Comparison of ENCODE assay signal across 7 cellular contexts in genomic region chr3:149377408-149378111, GRCh38. TPM values are rescaled to one million over a fixed set of nuclear protein-coding genes. Genes with fewer than 3 reads are reported as not detected.
DNase-seq lines count a peak whose midpoint lies in the region; ATAC-seq and TF ChIP-seq lines count a peak whose summit lies in the region.

A gene with protein sequence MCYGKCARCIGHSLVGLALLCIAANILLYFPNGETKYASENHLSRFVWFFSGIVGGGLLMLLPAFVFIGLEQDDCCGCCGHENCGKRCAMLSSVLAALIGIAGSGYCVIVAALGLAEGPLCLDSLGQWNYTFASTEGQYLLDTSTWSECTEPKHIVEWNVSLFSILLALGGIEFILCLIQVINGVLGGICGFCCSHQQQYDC (minus strand): TSS chr3:149377649. CDS start chr3:149377547, 102 bp downstream.

- H3K4me3 ChIP-seq in IMR-90 (ENCODE audit: insufficient read depth, low read depth, low read length), result peak within 1 kb of the TSS; percentile 54
- peak within 1 kb of the TSS; percentile 65 for H3K4me3 ChIP-seq in adipocyte (ENCODE audit: low read length)
- H3K4me3 ChIP-seq in hepatocyte, result no peak within 1 kb of the TSS

- H2AK9ac ChIP-seq in IMR-90 (replicated peaks; ENCODE audit: low read depth, low read length, poor library complexity), result peak within 1 kb of the TSS; percentile 93

- peak within 1 kb of the TSS; percentile 97 for H2AK5ac ChIP-seq in IMR-90 (ENCODE audit: low read depth, low read length)

- peak within 1 kb of the TSS; percentile 88 for H3K4ac ChIP-seq in IMR-90 (ENCODE audit: low read depth, low read length)

- H2BK120ac ChIP-seq in IMR-90 (ENCODE audit: low read depth, low read length), result peak within 1 kb of the TSS; percentile 91

- H4K91ac ChIP-seq in IMR-90 (ENCODE audit: insufficient read depth, low read depth, low read length), result peak within 1 kb of the TSS; percentile 80

- H3K27me3 ChIP-seq in IMR-90 (ENCODE audit: control insufficient read depth, insufficient read depth, low read length), result no peaks in the 10 kb centered on the region
- no peaks in the 10 kb centered on the region for H3K27me3 ChIP-seq in adipocyte (replicated peaks; ENCODE audit: control insufficient read depth, insufficient read depth, low read length)
- no peaks in the 10 kb centered on the region for H3K27me3 ChIP-seq in hepatocyte

- ATAC-seq in IMR-90 (ENCODE audit: low read depth), result peak; percentile 82
- ATAC-seq in stimulated activated memory B cell treated with anti-CD40 and anti-IgM and Interleukin-4, amounts not matched to agents 10 μg/mL and 1 μg/mL and 100 μg/mL, for 72 hours, result no peak
- no peak for ATAC-seq in GM18520 (IDR thresholded peaks at IDR 0.05; ENCODE audit: unreplicated experiment)

- in situ Hi-C loops in IMR-90 (cut with MboI; ENCODE audit: low sequenced_read_pairs), result no loop called here

- WGBS in IMR-90 (ENCODE audit: extremely low coverage in 2 of 2, insufficient read length in 1 of 2), 2 experiments, result 76% methylated on average over 4 of the region's 13 CpGs; no CpG with 5 or more reads in 1 of the 2 experiments
- 70% methylated on average over 13 of the region's 13 CpGs for WGBS in hepatocyte (ENCODE audit: low lambda C conversion rate, missing lambda C conversion rate)

- TF ChIP-seq CTCF in IMR-90 (conservative IDR thresholded peaks at IDR 0.05; ENCODE audit: low read depth, low read length) (no peak), hepatocyte (IDR thresholded peaks at IDR 0.05; ENCODE audit: poor library complexity) (no peak)

- peak; percentile 99 for TF ChIP-seq POLR2A in IMR-90 (IDR thresholded peaks at IDR 0.05; ENCODE audit: low read depth, low read length)

- H3K14ac ChIP-seq in IMR-90 (replicated peaks; ENCODE audit: low read depth, low read length), result peak within 1 kb of the TSS; percentile 97

- peak within 1 kb of the TSS; percentile 69 for H2AFZ ChIP-seq in IMR-90 (replicated peaks; ENCODE audit: low read length, poor library complexity)
- H2AFZ ChIP-seq in hepatocyte, result no peak within 1 kb of the TSS

- no peak within 1 kb of the TSS for H3K27ac Mint-ChIP-seq in stimulated activated memory B cell treated with anti-CD40 and anti-IgM and Interleukin-4, amounts not matched to agents 10 μg/mL and 1 μg/mL and 100 μg/mL, for 72 hours

- peak within 1 kb of the TSS; percentile 83 for H2BK15ac ChIP-seq in IMR-90 (ENCODE audit: low read depth, low read length)

- peak within 1 kb of the TSS; percentile 93 for H3K18ac ChIP-seq in IMR-90 (ENCODE audit: low read depth, low read length)

- dilution Hi-C loops in IMR-90 (cut with HindIII; ENCODE audit: low sequenced_read_pairs, unreplicated experiment), result no loop called here

- no peaks in the 10 kb centered on the region for H3K9me3 ChIP-seq in IMR-90 (ENCODE audit: control insufficient read depth, insufficient read depth, low read length)
- no peaks in the 10 kb centered on the region for H3K9me3 ChIP-seq in adipocyte (ENCODE audit: control insufficient read depth, low read length)
- H3K9me3 ChIP-seq in hepatocyte (ENCODE audit: low read depth), result no peaks in the 10 kb centered on the region

- TF ChIP-seq RAD21 in IMR-90 (IDR thresholded peaks at IDR 0.05; ENCODE audit: low read length), result peak; percentile 10; the same call in 1 of the 2 replicates

- no peaks in the 10 kb centered on the region for H3K36me3 Mint-ChIP-seq in stimulated activated memory B cell treated with anti-CD40 and anti-IgM and Interleukin-4, amounts not matched to agents 10 μg/mL and 1 μg/mL and 100 μg/mL, for 72 hours

- no peaks in the 10 kb centered on the region for H3K9me2 ChIP-seq in hepatocyte (replicated peaks; ENCODE audit: insufficient read depth)

- peaks cover 14 to 51% of the 10 kb centered on the region in 2 experiments; a peak in 3 of 4 replicates for H3K79me1 ChIP-seq in IMR-90 (ENCODE audit: low read depth in 1 of 2, low read length in 2 of 2)

- H3K27ac ChIP-seq in IMR-90 (ENCODE audit: insufficient read depth, low read length), result peak within 1 kb of the TSS; percentile 89
- H3K27ac ChIP-seq in hepatocyte, result peak within 1 kb of the TSS; percentile 90

- H3K4me1 Mint-ChIP-seq in stimulated activated memory B cell treated with anti-CD40 and anti-IgM and Interleukin-4, amounts not matched to agents 10 μg/mL and 1 μg/mL and 100 μg/mL, for 72 hours, result no peaks in the 10 kb centered on the region

- peak within 1 kb of the TSS; percentile 84 for H2BK20ac ChIP-seq in IMR-90 (ENCODE audit: low read depth, low read length)

- H4K8ac ChIP-seq in IMR-90 (ENCODE audit: low read depth in 2 of 2, low read length in 2 of 2), result peak within 1 kb of the TSS; percentile 86 to 88

- intact Hi-C loops in IMR-90 (cut with micrococcal nuclease), result no loop called here

- H3K36me3 ChIP-seq in IMR-90 (ENCODE audit: control insufficient read depth, insufficient read depth, low read length), result peaks cover 14% of the 10 kb centered on the region
- H3K36me3 ChIP-seq in adipocyte (ENCODE audit: control insufficient read depth, insufficient read depth, low read length, severe bottlenecking), result no peaks in the 10 kb centered on the region
- no peaks in the 10 kb centered on the region for H3K36me3 ChIP-seq in hepatocyte (replicated peaks; ENCODE audit: insufficient read depth, low read depth)

- DNase-seq in IMR-90 (peak; percentile 97), adipocyte (ENCODE audit: low read depth) (peak; percentile 47), hepatocyte (ENCODE audit: low spot score) (peak; percentile 68), smooth muscle cell of the brain vasculature (ENCODE audit: low read depth, low spot score) (peak; percentile 66)
- no peak for DNase-seq in stimulated activated naive CD4-positive, alpha-beta T cell treated with Interleukin-2 at 50 U/mL for 16 hours (lab: John Stamatoyannopoulos, UW)

- H3K9me1 ChIP-seq in IMR-90 (ENCODE audit: insufficient read depth, low read length), result peaks cover 28% of the 10 kb centered on the region

- H4K20me1 ChIP-seq in IMR-90 (ENCODE audit: insufficient read depth, low read length) (no peaks in the 10 kb centered on the region), hepatocyte (ENCODE audit: insufficient read depth, poor library complexity, severe bottlenecking) (no peaks in the 10 kb centered on the region)

- H3K79me2 ChIP-seq in hepatocyte, result no peaks in the 10 kb centered on the region

- peak within 1 kb of the TSS; percentile 97 for H3K56ac ChIP-seq in IMR-90 (ENCODE audit: extremely low read depth, insufficient read depth, low read length)

- peaks cover 33% of the 10 kb centered on the region for H3K27me3 Mint-ChIP-seq in stimulated activated memory B cell treated with anti-CD40 and anti-IgM and Interleukin-4, amounts not matched to agents 10 μg/mL and 1 μg/mL and 100 μg/mL, for 72 hours

- peaks cover 23% of the 10 kb centered on the region for H3K4me1 ChIP-seq in IMR-90 (ENCODE audit: control insufficient read depth, insufficient read depth, low read length)
- H3K4me1 ChIP-seq in adipocyte (ENCODE audit: control insufficient read depth, insufficient read depth, low read length), result peaks cover 61% of the 10 kb centered on the region
- peaks cover 32% of the 10 kb centered on the region for H3K4me1 ChIP-seq in hepatocyte (ENCODE audit: insufficient read depth)

- peak within 1 kb of the TSS; percentile 92 for H3K23ac ChIP-seq in IMR-90 (ENCODE audit: low read depth, low read length)

- H3K9ac ChIP-seq in IMR-90 (ENCODE audit: low read depth, low read length) (peak within 1 kb of the TSS; percentile 81), adipocyte (ENCODE audit: low read length) (peak within 1 kb of the TSS; percentile 67)

- peak within 1 kb of the TSS; percentile 97 for H4K5ac ChIP-seq in IMR-90 (ENCODE audit: low read depth, low read length)

- H2BK5ac ChIP-seq in IMR-90 (ENCODE audit: low read depth, low read length, poor library complexity, severe bottlenecking), result peak within 1 kb of the TSS; percentile 78

- no TSS peak for BruUV-seq in IMR-90 (replicated peaks; lab: Mats Ljungman, UMichigan)

- no peaks in the 10 kb centered on the region for H3K9me3 Mint-ChIP-seq in stimulated activated memory B cell treated with anti-CD40 and anti-IgM and Interleukin-4, amounts not matched to agents 10 μg/mL and 1 μg/mL and 100 μg/mL, for 72 hours

- no peak within 1 kb of the TSS for H3K4me3 Mint-ChIP-seq in stimulated activated memory B cell treated with anti-CD40 and anti-IgM and Interleukin-4, amounts not matched to agents 10 μg/mL and 1 μg/mL and 100 μg/mL, for 72 hours

- POLR2A ChIA-PET in IMR-90 (lab: Charles Lee; ENCODE audit: unreplicated experiment), result interaction anchor here (1.7 kb wide), 1 partner anchor 9 kb away, joined by 5 read pairs; no protein-coding TSS in a partner anchor

- H3K4me2 ChIP-seq in IMR-90 (ENCODE audit: low read depth, low read length) (peak within 1 kb of the TSS; percentile 64), hepatocyte (peak within 1 kb of the TSS; percentile 50)

- CTCF ChIA-PET in IMR-90 (lab: Yijun Ruan, JAX), result interaction anchor here (0.6 kb wide), 1 partner anchor 100 kb away, joined by 3 read pairs; no protein-coding TSS in a partner anchor

TF ChIP-seq in IMR-90, 13 proteins besides CTCF, POLR2A, EP300 and RAD21 (continues in another document):
- peak; percentile 44 for TF ChIP-seq MAFK (IDR thresholded peaks at IDR 0.05; ENCODE audit: low read depth, low read length)
- 0 out of 2 replicates have a peak, but pooled peaks have one; percentile 31 for TF ChIP-seq BHLHE40 (IDR thresholded peaks at IDR 0.05; ENCODE audit: low read depth, low read length)
- no peak for TF ChIP-seq RCOR1 (IDR thresholded peaks at IDR 0.05; ENCODE audit: insufficient replicate concordance, low read length)
- TF ChIP-seq NFE2L2 (IDR thresholded peaks at IDR 0.05; ENCODE audit: low read depth, low read length), result no peak
- peak; percentile 97 for TF ChIP-seq CHD1 (IDR thresholded peaks at IDR 0.05; ENCODE audit: low read depth, low read length)
- no peak for TF ChIP-seq RFX5 (IDR thresholded peaks at IDR 0.05; ENCODE audit: low read depth, low read length)
- peak; percentile 49; the same call in 1 of the 2 replicates for TF ChIP-seq FOS (IDR thresholded peaks at IDR 0.05; ENCODE audit: low read depth, low read length)
- TF ChIP-seq, protein P1, sequence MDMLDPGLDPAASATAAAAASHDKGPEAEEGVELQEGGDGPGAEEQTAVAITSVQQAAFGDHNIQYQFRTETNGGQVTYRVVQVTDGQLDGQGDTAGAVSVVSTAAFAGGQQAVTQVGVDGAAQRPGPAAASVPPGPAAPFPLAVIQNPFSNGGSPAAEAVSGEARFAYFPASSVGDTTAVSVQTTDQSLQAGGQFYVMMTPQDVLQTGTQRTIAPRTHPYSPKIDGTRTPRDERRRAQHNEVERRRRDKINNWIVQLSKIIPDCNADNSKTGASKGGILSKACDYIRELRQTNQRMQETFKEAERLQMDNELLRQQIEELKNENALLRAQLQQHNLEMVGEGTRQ (IDR thresholded peaks at IDR 0.05; ENCODE audit: low read depth, low read length), result no peak
- peak; percentile 81 for TF ChIP-seq CEBPB (IDR thresholded peaks at IDR 0.05; ENCODE audit: low read depth, low read length)
- no peak for TF ChIP-seq SMC3 (IDR thresholded peaks at IDR 0.05; ENCODE audit: low read depth, low read length)

RNA-seq across cellular contexts. Expression of the gene that starts here (rescaled TPM):
- total RNA-seq in IMR-90 (2012; rRNA removed) (232 and 366 TPM in 2 replicates), hepatocyte (164 and 166 TPM in 2 replicates)
- polyA plus RNA-seq in IMR-90 (2012; rRNA removed) (302 and 364 TPM in 2 replicates), hepatocyte (179 and 194 TPM in 2 replicates)
- 212 and 271 TPM in 2 replicates for polyA plus RNA-seq in IMR-90 (2012; cell fraction: cytosol; rRNA removed)
- polyA plus RNA-seq in IMR-90 (2012; cell fraction: nucleus; rRNA removed; ENCODE audit: low replicate concordance), result 340 and 869 TPM in 2 replicates
